ENCODE assay signal across 34 cellular contexts in the genomic region with DNA sequence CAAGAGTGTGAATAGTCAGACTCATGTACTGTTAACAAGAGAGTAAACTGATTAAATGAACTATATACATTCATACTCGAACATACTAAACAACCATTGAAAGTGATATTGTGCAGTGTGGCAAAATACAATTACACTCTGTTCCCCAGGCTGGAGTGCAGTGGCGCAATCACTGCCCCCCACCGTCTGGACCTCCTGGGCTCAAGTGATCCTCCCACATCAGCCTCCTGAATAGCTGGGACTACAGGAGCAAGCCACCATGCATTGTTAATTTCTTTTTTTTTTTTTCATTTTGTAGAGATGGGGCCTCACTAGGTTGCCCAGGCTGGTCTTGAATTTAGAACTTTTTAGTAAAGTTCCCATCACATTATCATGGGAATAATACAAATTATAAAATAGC.
DNase-seq lines count a peak whose midpoint lies in the region; ATAC-seq, FAIRE-seq and TF ChIP-seq lines count a peak whose summit lies in the region.
"Had no signal": no experiment of that assay in that cellular context is flagged by ENCODE, and none has a peak within 500 bp of the region (broad histone marks: within the 10 kb centered on the region; RNA-seq: fewer than 3 reads in every experiment).

No MANE protein-coding gene starts in this region.

- intact Hi-C loops in prostate gland (cut with DNase I) = loop anchor here (5.0 kb wide), 1 partner anchor 318 kb away; no protein-coding TSS in a partner anchor

- H3K9me3 ChIP-seq in A549 = no peaks in the 10 kb centered on the region
- no peaks in the 10 kb centered on the region for H3K9me3 ChIP-seq in HEK293 (ENCODE audit: control insufficient read depth, insufficient read depth, low read depth, low read length)
- no peaks in the 10 kb centered on the region for H3K9me3 ChIP-seq in prostate gland
- H3K9me3 ChIP-seq: BE2C; BLaER1; BLaER1 treated with 17β-estradiol and CSF1 and Interleukin-3, amounts not matched to agents 10 nM and 100 nM; Caco-2 had no signal

- no peaks in the 10 kb centered on the region for H3K4me1 ChIP-seq in A549
- H3K4me1 ChIP-seq in HEK293 (ENCODE audit: control insufficient read depth, insufficient read depth, low read length) = peaks cover 9% of the 10 kb centered on the region
- no peaks in the 10 kb centered on the region for H3K4me1 ChIP-seq in prostate gland (replicated peaks)
- H3K4me1 ChIP-seq: BE2C; BLaER1; BLaER1 treated with 17β-estradiol and CSF1 and Interleukin-3, amounts not matched to agents 10 nM and 100 nM had no signal

- H3K27me3 ChIP-seq in prostate gland (replicated peaks; ENCODE audit: insufficient read depth) = no peaks in the 10 kb centered on the region
- H3K27me3 ChIP-seq: BLaER1; BLaER1 treated with 17β-estradiol and CSF1 and Interleukin-3, amounts not matched to agents 10 nM and 100 nM had no signal

- H3K4me3 Mint-ChIP-seq in T-helper 2 cell treated with Interferon-gamma antibody and Interleukin-4, amounts not matched to agents 5 μg/mL and 100 μg/mL, for 36 hours = no peak overlapping the region
- H3K4me3 Mint-ChIP-seq: B cell; CD4-positive, alpha-beta memory T cell; CD4-positive, alpha-beta T cell; CD4-positive, CD25-positive, alpha-beta regulatory T cell; CD8-positive, alpha-beta memory T cell; CD8-positive, alpha-beta T cell had no signal

- FAIRE-seq in A549 (lab: Jason Lieb, UNC) = peak; percentile 91
- FAIRE-seq: A204.1, D721Med had no signal

- no peak overlapping the region for H3K4me3 ChIP-seq in A549
- H3K4me3 ChIP-seq in HEK293 (ENCODE audit: low read depth, low read length) = no peak overlapping the region
- H3K4me3 ChIP-seq in prostate gland = no peak overlapping the region
- H3K4me3 ChIP-seq: BLaER1; BLaER1 treated with 17β-estradiol and CSF1 and Interleukin-3, amounts not matched to agents 10 nM and 100 nM had no signal

- peaks cover 17% of the 10 kb centered on the region for H3K27me3 Mint-ChIP-seq in T-helper 2 cell treated with Interferon-gamma antibody and Interleukin-4, amounts not matched to agents 5 μg/mL and 100 μg/mL, for 36 hours (ENCODE audit: low read depth)

- H3K9me3 Mint-ChIP-seq in T-helper 2 cell treated with Interferon-gamma antibody and Interleukin-4, amounts not matched to agents 5 μg/mL and 100 μg/mL, for 36 hours = no peaks in the 10 kb centered on the region
- H3K9me3 Mint-ChIP-seq: CD14-positive monocyte; CD4-positive, alpha-beta memory T cell; CD4-positive, alpha-beta T cell; CD4-positive, CD25-positive, alpha-beta regulatory T cell; CD8-positive, alpha-beta memory T cell; CD8-positive, alpha-beta T cell had no signal

- H3K27ac ChIP-seq in A549 = no peak overlapping the region
- H3K27ac ChIP-seq in HEK293 (ENCODE audit: extremely low read depth, low read depth, low read length) = no peak overlapping the region
- H3K27ac ChIP-seq in prostate gland = no peak overlapping the region
- H3K27ac ChIP-seq: 22Rv1; BLaER1; BLaER1 treated with 17β-estradiol and CSF1 and Interleukin-3, amounts not matched to agents 10 nM and 100 nM; C4-2B had no signal

- no peaks in the 10 kb centered on the region for H3K36me3 Mint-ChIP-seq in T-helper 2 cell treated with Interferon-gamma antibody and Interleukin-4, amounts not matched to agents 5 μg/mL and 100 μg/mL, for 36 hours (ENCODE audit: low read depth)
- H3K36me3 Mint-ChIP-seq: CD14-positive monocyte; CD4-positive, alpha-beta memory T cell; CD4-positive, CD25-positive, alpha-beta regulatory T cell; CD8-positive, alpha-beta memory T cell; CD8-positive, alpha-beta T cell had no signal

- WGBS in A549 (ENCODE audit: missing lambda C conversion rate) = 61% methylated on average over 3 of the region's 3 CpGs
- 71% methylated on average over 3 of the region's 3 CpGs for WGBS in prostate gland

- in situ Hi-C loops in SK-MEL-5 (cut with HindIII; ENCODE audit: low pct_unique_long_range_greater_than_20kb, low sequenced_read_pairs) = no loop called here

- no peaks in the 10 kb centered on the region for H3K36me3 ChIP-seq in HEK293 (ENCODE audit: control insufficient read depth in 2 of 2, insufficient read depth in 1 of 2, low read length in 2 of 2)
- H3K36me3 ChIP-seq in prostate gland = no peaks in the 10 kb centered on the region
- H3K36me3 ChIP-seq: BE2C; BLaER1; BLaER1 treated with 17β-estradiol and CSF1 and Interleukin-3, amounts not matched to agents 10 nM and 100 nM had no signal

- CTCF ChIA-PET in A549 (lab: Yijun Ruan, JAX) = interaction anchor here (0.7 to 18.2 kb wide), 23 partner anchors 8 to 663 kb away, joined by 3 to 510 read pairs (median 12); partner anchors contain the start of gene KCTD15
- CTCF ChIA-PET in HEK293 (lab: Yijun Ruan, JAX) = interaction anchor here (0.6 to 10.5 kb wide), 20 partner anchors 10 to 799 kb away, joined by 3 to 341 read pairs (median 14); partner anchors contain the start of gene KCTD15

- no peak for TF ChIP-seq RAD21 in A549 (conservative IDR thresholded peaks at IDR 0.05 in 1 of 2, IDR thresholded peaks at IDR 0.05 in 1 of 2)

- POLR2A ChIA-PET in A549 (lab: Yijun Ruan, JAX) (no interaction called here), HEK293 (lab: Yijun Ruan, JAX) (interaction anchor here (0.7 kb wide), 1 partner anchor 53 kb away, joined by 3 read pairs; no protein-coding TSS in a partner anchor)

- no peak for TF ChIP-seq EP300 in A549 (IDR thresholded peaks at IDR 0.05)

- TF ChIP-seq POLR2A in A549 (IDR thresholded peaks at IDR 0.05; ENCODE audit: low read length) (no peak), prostate gland (IDR thresholded peaks at IDR 0.05) (no peak)

- no peak overlapping the region for H3K27ac Mint-ChIP-seq in T-helper 2 cell treated with Interferon-gamma antibody and Interleukin-4, amounts not matched to agents 5 μg/mL and 100 μg/mL, for 36 hours
- H3K27ac Mint-ChIP-seq: B cell; CD14-positive monocyte; CD4-positive, alpha-beta T cell; CD4-positive, CD25-positive, alpha-beta regulatory T cell; CD8-positive, alpha-beta T cell had no signal

- no peaks in the 10 kb centered on the region for H3K4me1 Mint-ChIP-seq in T-helper 2 cell treated with Interferon-gamma antibody and Interleukin-4, amounts not matched to agents 5 μg/mL and 100 μg/mL, for 36 hours (ENCODE audit: low read depth)
- H3K4me1 Mint-ChIP-seq: CD14-positive monocyte had no signal

- DNase-seq in A549 (ENCODE audit: low read depth in 1 of 2, low spot score in 1 of 2) = no peak
- peak; percentile 27 for DNase-seq in SK-MEL-5 (ENCODE audit: low read depth, low spot score)
- no peak for DNase-seq in prostate gland (ENCODE audit: low spot score)
- DNase-seq in T-helper 2 cell treated with Interferon-gamma antibody and Interleukin-4, amounts not matched to agents 5 μg/mL and 100 μg/mL, for 36 hours (ENCODE audit: low spot score) = no peak
- DNase-seq in NCI-H226 = no peak
- DNase-seq: 8988T; ACHN; AML-193; BE2C; C1 segment of cervical spinal cord; Caco-2; Calu3; CD4-positive, alpha-beta memory T cell; CD4-positive, alpha-beta T cell; CD4-positive, CD25-positive, alpha-beta regulatory T cell; CD8-positive, alpha-beta memory T cell; CD8-positive, alpha-beta T cell; COR-L47; DMS 273 treated with DMSO at 0.1 percent for 48 hours; DMS153; DMS53; DMS79; DMS79 treated with DMSO at 0.1 percent for 48 hours; DND-41; EL had no signal

- no peak overlapping the region for H3K4me2 ChIP-seq in A549
- H3K4me2 ChIP-seq: BLaER1; BLaER1 treated with 17β-estradiol and CSF1 and Interleukin-3, amounts not matched to agents 10 nM and 100 nM had no signal

- TF ChIP-seq CTCF in A549 (IDR thresholded peaks at IDR 0.05) (no peak), HEK293 (tag by site-specific recombination; IDR thresholded peaks at IDR 0.05) (no peak), prostate gland (IDR thresholded peaks at IDR 0.05) (no peak)

- no peak for ATAC-seq in A549
- ATAC-seq: CD8-positive, alpha-beta T cell had no signal

TF ChIP-seq in A549, 52 proteins besides CTCF, POLR2A, EP300 and RAD21 (continues in another document):
- TF ChIP-seq CBX8 (IDR thresholded peaks at IDR 0.05) (no peak), PHF8 (IDR thresholded peaks at IDR 0.05; ENCODE audit: borderline replicate concordance, low read depth) (no peak), JUN (IDR thresholded peaks at IDR 0.05) (no peak), HEYL (CRISPR knock-in tag; IDR thresholded peaks at IDR 0.05) (no peak), HOXB13 (CRISPR knock-in tag; IDR thresholded peaks at IDR 0.05; ENCODE audit: low read depth) (no peak), ZC3H11A (IDR thresholded peaks at IDR 0.05) (no peak), TFCP2L1 (CRISPR knock-in tag; IDR thresholded peaks at IDR 0.05) (no peak)
- TF ChIP-seq, protein P1, sequence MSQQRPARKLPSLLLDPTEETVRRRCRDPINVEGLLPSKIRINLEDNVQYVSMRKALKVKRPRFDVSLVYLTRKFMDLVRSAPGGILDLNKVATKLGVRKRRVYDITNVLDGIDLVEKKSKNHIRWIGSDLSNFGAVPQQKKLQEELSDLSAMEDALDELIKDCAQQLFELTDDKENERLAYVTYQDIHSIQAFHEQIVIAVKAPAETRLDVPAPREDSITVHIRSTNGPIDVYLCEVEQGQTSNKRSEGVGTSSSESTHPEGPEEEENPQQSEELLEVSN (IDR thresholded peaks at IDR 0.05; ENCODE audit: borderline replicate concordance, low read depth) = no peak

TF ChIP-seq in HEK293, 187 proteins besides CTCF, POLR2A, EP300 and RAD21 (continues in another document):
- TF ChIP-seq ZIC2 (tag by site-specific recombination; IDR thresholded peaks at IDR 0.05) = peak; percentile 73
- TF ChIP-seq KLF9 (tag by site-specific recombination; IDR thresholded peaks at IDR 0.05; ENCODE audit: low read depth) = no peak
- peak; percentile 99 for TF ChIP-seq GLIS1 (tag by site-specific recombination; IDR thresholded peaks at IDR 0.05)
